8 cellular contexts compared by ENCODE assay signal in the genomic region with DNA sequence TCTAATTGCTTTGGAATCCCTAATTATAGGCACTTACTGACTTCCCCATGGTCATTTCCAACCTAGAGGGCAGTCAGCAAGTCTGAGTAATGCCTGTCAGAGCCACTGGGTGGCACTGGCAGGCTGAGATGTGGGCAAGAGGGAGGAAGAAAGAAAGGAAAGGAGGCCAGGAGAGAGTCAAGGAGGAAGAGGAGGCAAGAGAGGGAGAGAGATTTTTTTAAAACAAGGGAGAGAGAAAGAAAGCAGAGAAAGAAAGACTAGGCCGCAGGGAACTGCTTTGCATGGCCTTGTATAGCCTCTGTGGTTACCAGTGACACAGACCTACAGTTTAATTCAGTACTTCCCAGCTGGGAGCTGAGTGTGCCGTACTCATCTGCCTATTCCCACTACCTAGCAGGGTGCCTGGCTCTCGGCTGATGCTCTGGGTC.
A peak's percentile ranks its signal among the peaks of the same experiment; 100 is the strongest.
DNase-seq lines count a peak whose midpoint lies in the region; ATAC-seq, FAIRE-seq and TF ChIP-seq lines count a peak whose summit lies in the region.

No MANE protein-coding gene starts in this region.

- H3K27me3 ChIP-seq in Panc1 (ENCODE audit: control insufficient read depth, insufficient read depth, low read length) (no peaks in the 10 kb centered on the region; the same call in 1 of the 2 replicates), pancreas (no peaks in the 10 kb centered on the region)

- H3K9me3 ChIP-seq in Panc1 (ENCODE audit: control insufficient read depth, insufficient read depth, low read depth, low read length) (no peaks in the 10 kb centered on the region), pancreas (no peaks in the 10 kb centered on the region)

- in situ Hi-C loops in Panc1 (cut with HindIII; ENCODE audit: low pct_unique_long_range_greater_than_20kb, low sequenced_read_pairs), result no loop called here

- 44 to 45% methylated on average over 3 of the region's 3 CpGs for WGBS in pancreas, 2 donors

- intact Hi-C loops in Panc1 (cut with micrococcal nuclease; ENCODE audit: unreplicated experiment) (loop anchor here (2.0 to 5.0 kb wide), 3 partner anchors 225 to 563 kb away; no protein-coding TSS in a partner anchor), pancreas (cut with DNase I) (loop anchor here in 1 of 3 donors (10.0 kb wide), 2 partner anchors 221 to 561 kb away; a partner anchor contains a TSS)

- CTCF ChIA-PET in Panc1 (lab: Charles Lee), result interaction anchor here (1.6 kb wide), 1 partner anchor 224 kb away, joined by 15 read pairs; no protein-coding TSS in a partner anchor

- H3K4me3 ChIP-seq in AG10803 (ENCODE audit: low read length) (no peak overlapping the region), Panc1 (ENCODE audit: low read depth in 2 of 2, low read length in 2 of 2) (no peak overlapping the region), pancreas (no peak overlapping the region)

- H3K27ac ChIP-seq in Panc1 (ENCODE audit: low read length) (no peak overlapping the region), pancreas (no peak overlapping the region)

- FAIRE-seq in pancreas (lab: Jason Lieb, UNC), result no peak
- FAIRE-seq in HTR-8/SVneo (lab: Jason Lieb, UNC), result no peak

- no TSS peak for BruUV-seq in Panc1 (replicated peaks; lab: Mats Ljungman, UMichigan)

- POLR2A ChIA-PET in Panc1 (lab: Charles Lee), result no interaction called here

- peak; percentile 93 for TF ChIP-seq CTCF in AG10803 (conservative IDR thresholded peaks at IDR 0.05; ENCODE audit: low read length)
- TF ChIP-seq CTCF in Panc1 (IDR thresholded peaks at IDR 0.05), result peak; percentile 97
- peak; percentile 32 to 88 (median 77) for TF ChIP-seq CTCF in pancreas (IDR thresholded peaks at IDR 0.05)

- H3K4me1 ChIP-seq in Panc1 (ENCODE audit: control insufficient read depth, insufficient read depth, low read length) (no peaks in the 10 kb centered on the region), pancreas (no peaks in the 10 kb centered on the region)

- peak; percentile 66 for DNase-seq in AG10803 (ENCODE audit: low read depth)
- DNase-seq in Panc1 (ENCODE audit: low read depth, low spot score), result peak; percentile 58
- DNase-seq in activated gamma-delta T cell treated with anti-CD3 and anti-CD28 coated beads, Interleukin-2, amount 50 U/mL, for 16 hours (ENCODE audit: low read depth), result peak; percentile 38
- peak; percentile 61 for DNase-seq in globus pallidus (ENCODE audit: low spot score)
- peak in 4 of 6 donors; percentile 18 to 76 (median 51) for DNase-seq in pancreas
- DNase-seq in HTR-8/SVneo (ENCODE audit: insufficient read length, low spot score), result no peak

- ATAC-seq in GM18517 (IDR thresholded peaks at IDR 0.05; ENCODE audit: unreplicated experiment) (peak; percentile 70), HG03066 (IDR thresholded peaks at IDR 0.05; ENCODE audit: low read depth, unreplicated experiment) (peak; percentile 76), Panc1 (peak; percentile 93), pancreas (peak; percentile 56 to 96 (median 94))

- H3K36me3 ChIP-seq in Panc1 (ENCODE audit: control insufficient read depth, insufficient read depth, low read length) (no peaks in the 10 kb centered on the region), pancreas (no peaks in the 10 kb centered on the region)
